15 cellular contexts compared by ENCODE assay signal in the genomic region with DNA sequence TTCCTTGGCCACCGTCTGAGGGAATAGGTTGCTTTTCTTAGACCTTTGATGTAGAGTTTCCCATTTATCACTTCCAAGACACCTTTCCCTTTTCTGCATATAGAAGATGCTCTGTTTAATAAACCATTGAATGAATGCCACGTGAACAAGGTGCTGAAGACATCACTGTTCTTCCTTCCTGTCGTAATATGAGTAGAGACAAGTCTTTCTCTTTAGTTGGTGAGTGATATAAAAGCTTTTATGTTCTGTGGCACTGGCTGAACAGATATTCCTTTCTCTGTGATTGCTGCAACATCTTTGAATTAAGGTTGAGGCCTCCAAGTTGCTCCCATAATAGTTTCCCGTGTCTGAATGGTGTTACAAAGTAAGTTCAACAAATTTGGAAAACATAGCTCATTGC. TPM values are rescaled to one million over a fixed set of nuclear protein-coding genes. Genes with fewer than 3 reads are reported as not detected.
DNase-seq lines count a peak whose midpoint lies in the region; ATAC-seq lines count a peak whose summit lies in the region.
"Had no signal": no experiment of that assay in that cellular context is flagged by ENCODE, and none has a peak within 500 bp of the region (broad histone marks: within the 10 kb centered on the region; RNA-seq: fewer than 3 reads in every experiment).

No MANE protein-coding gene starts in this region.

- H3K4me1 Mint-ChIP-seq in activated naive CD4-positive, alpha-beta T cell treated with anti-CD3 and anti-CD28 coated beads for 36 hours (ENCODE audit: low read depth): peaks cover 80% of the 10 kb centered on the region
- H3K4me1 Mint-ChIP-seq in T-helper 17 cell: peaks cover 68% of the 10 kb centered on the region
- H3K4me1 Mint-ChIP-seq in effector memory CD8-positive, alpha-beta T cell (ENCODE audit: low read depth in 2 of 2): peaks cover 60 to 88% of the 10 kb centered on the region in 2 donors

- H3K9me3 ChIP-seq in T-helper 17 cell (ENCODE audit: control insufficient read depth, low read length, poor library complexity, severe bottlenecking) (no peaks in the 10 kb centered on the region), subcutaneous abdominal adipose tissue (ENCODE audit: control insufficient read depth in 5 of 5, low read length in 5 of 5) (no peaks in the 10 kb centered on the region)
- H3K9me3 ChIP-seq: adrenal gland, neutrophil had no signal

- no peaks in the 10 kb centered on the region for H3K36me3 ChIP-seq in subcutaneous abdominal adipose tissue (ENCODE audit: control insufficient read depth in 5 of 5, insufficient read depth in 5 of 5, low read length in 5 of 5)
- H3K36me3 ChIP-seq: adrenal gland, heart right ventricle, neutrophil had no signal

- CTCF ChIA-PET in activated naive CD4-positive, alpha-beta T cell treated with anti-CD3 and anti-CD28 coated beads for 36 hours (lab: Charles Lee): interaction anchor here (0.6 kb wide), 1 partner anchor 343 kb away, joined by 3 read pairs; no protein-coding TSS in a partner anchor

- H3K4me3 Mint-ChIP-seq in activated naive CD4-positive, alpha-beta T cell treated with anti-CD3 and anti-CD28 coated beads for 36 hours: no peak overlapping the region
- peak overlapping the region; percentile 64 for H3K4me3 Mint-ChIP-seq in T-helper 17 cell
- peak overlapping the region in 1 of 2 donors; percentile 3 for H3K4me3 Mint-ChIP-seq in effector memory CD8-positive, alpha-beta T cell

- peak overlapping the region; percentile 54 for H3K27ac ChIP-seq in subcutaneous abdominal adipose tissue (ENCODE audit: low read depth, low read length)
- H3K27ac ChIP-seq: heart right ventricle, neutrophil had no signal

- no peaks in the 10 kb centered on the region for H3K36me3 Mint-ChIP-seq in activated naive CD4-positive, alpha-beta T cell treated with anti-CD3 and anti-CD28 coated beads for 36 hours (ENCODE audit: low read depth)
- H3K36me3 Mint-ChIP-seq in T-helper 17 cell (ENCODE audit: low read depth): peaks cover 4% of the 10 kb centered on the region
- H3K36me3 Mint-ChIP-seq in effector memory CD8-positive, alpha-beta T cell (ENCODE audit: insufficient read depth): peaks cover 25% of the 10 kb centered on the region

- H3K9me3 Mint-ChIP-seq in activated naive CD4-positive, alpha-beta T cell treated with anti-CD3 and anti-CD28 coated beads for 36 hours: no peaks in the 10 kb centered on the region
- no peaks in the 10 kb centered on the region for H3K9me3 Mint-ChIP-seq in effector memory CD8-positive, alpha-beta T cell

- no peaks in the 10 kb centered on the region for H3K27me3 Mint-ChIP-seq in activated naive CD4-positive, alpha-beta T cell treated with anti-CD3 and anti-CD28 coated beads for 36 hours (ENCODE audit: low read depth)
- H3K27me3 Mint-ChIP-seq in T-helper 17 cell: no peaks in the 10 kb centered on the region
- no peaks in the 10 kb centered on the region for H3K27me3 Mint-ChIP-seq in effector memory CD8-positive, alpha-beta T cell

- peaks cover 0 to 35% (median 20%) of the 10 kb centered on the region in 5 donors for H3K4me1 ChIP-seq in subcutaneous abdominal adipose tissue (ENCODE audit: control insufficient read depth in 5 of 5, insufficient read depth in 5 of 5, low read length in 5 of 5)

- no peaks in the 10 kb centered on the region for H3K27me3 ChIP-seq in subcutaneous abdominal adipose tissue (ENCODE audit: control insufficient read depth in 5 of 5, insufficient read depth in 4 of 5, low read length in 5 of 5)
- H3K27me3 ChIP-seq: adrenal gland, heart right ventricle, neutrophil had no signal

- no peak overlapping the region for H3K4me3 ChIP-seq in subcutaneous abdominal adipose tissue (ENCODE audit: low read depth in 1 of 5, low read length in 5 of 5)
- H3K4me3 ChIP-seq: adrenal gland, heart right ventricle had no signal

- no peak for DNase-seq in activated naive CD4-positive, alpha-beta T cell treated with anti-CD3 and anti-CD28 coated beads for 36 hours
- no peak for DNase-seq in activated naive CD4-positive, alpha-beta T cell (lab: John Stamatoyannopoulos, UW)
- DNase-seq in T-helper 17 cell (no peak), left ventricle myocardium superior (no peak)
- DNase-seq in effector memory CD8-positive, alpha-beta T cell: no peak
- no peak for DNase-seq in effector CD8-positive, alpha-beta T cell (lab: John Stamatoyannopoulos, UW)
- DNase-seq: adrenal gland, EL, HCEC 1CT, heart right ventricle, NCI-H1436 treated with DMSO at 0.1 percent for 48 hours, NCI-H226 had no signal

- ATAC-seq in T-helper 17 cell: peak; percentile 63
- ATAC-seq in effector memory CD8-positive, alpha-beta T cell (replicated peaks): peak; percentile 43
- ATAC-seq in GM18909 (IDR thresholded peaks at IDR 0.05; ENCODE audit: poor library complexity, unreplicated experiment): no peak
- no peak for ATAC-seq in left ventricle myocardium superior
- ATAC-seq: heart right ventricle had no signal

- no peak overlapping the region for H3K9ac ChIP-seq in subcutaneous abdominal adipose tissue (ENCODE audit: low read length in 5 of 5)

- intact Hi-C loops in activated naive CD4-positive, alpha-beta T cell treated with anti-CD3 and anti-CD28 coated beads for 36 hours (cut with micrococcal nuclease): loop anchor here (1.0 to 5.0 kb wide), 2 partner anchors 23 to 226 kb away; no protein-coding TSS in a partner anchor
- intact Hi-C loops in left ventricle myocardium superior (cut with micrococcal nuclease): no loop called here

- H3K27ac Mint-ChIP-seq in activated naive CD4-positive, alpha-beta T cell treated with anti-CD3 and anti-CD28 coated beads for 36 hours: peak overlapping the region; percentile 44
- H3K27ac Mint-ChIP-seq in T-helper 17 cell: peak overlapping the region; percentile 78
- H3K27ac Mint-ChIP-seq in effector memory CD8-positive, alpha-beta T cell: peak overlapping the region; percentile 36 to 86

RNA-seq across cellular contexts. Expression of a gene that starts 38.7 kb away (rescaled TPM):
- 10 to 100 TPM; 39.9 to 44.2 TPM for total RNA-seq in activated naive CD4-positive, alpha-beta T cell treated with anti-CD3 and anti-CD28 coated beads for 36 hours
- total RNA-seq in T-helper 17 cell (100 to 1,000 TPM; 187 to 226 TPM), left ventricle myocardium superior (4.1 TPM)

Comparison
In these comparisons a context has a peak if more than half of its experiments do, and no peak if none do; other contexts are left out.
1. ATAC-seq: peak in T-helper 17 cell (single experiment) and effector memory CD8-positive, alpha-beta T cell (single experiment); none in GM18909 (single experiment) and left ventricle myocardium superior (single experiment).
2. RNA of a gene that starts 38.7 kb away (total RNA-seq): 187 to 226 TPM in T-helper 17 cell; 39.9 to 44.2 TPM in activated naive CD4-positive, alpha-beta T cell treated with anti-CD3 and anti-CD28 coated beads for 36 hours and 4.1 TPM in left ventricle myocardium superior (single experiment); every median in the first group is over 4 times any median in the second.
3. Peak in every context shown above with its lines, with median percentiles within 50 percentile points of each other: H3K27ac Mint-ChIP-seq.